Comparison of ENCODE assay signal across 11 cellular contexts in genomic region chr11:96149743-96150555, GRCh38.
DNase-seq lines count a peak whose midpoint lies in the region; ATAC-seq and TF ChIP-seq lines count a peak whose summit lies in the region.
"Had no signal": no experiment of that assay in that cellular context is flagged by ENCODE, and none has a peak within 500 bp of the region (broad histone marks: within the 10 kb centered on the region; RNA-seq: fewer than 3 reads in every experiment).

No MANE protein-coding gene starts in this region.

- no peak overlapping the region for H3K4me3 Mint-ChIP-seq in activated naive CD4-positive, alpha-beta T cell treated with anti-CD3 and anti-CD28 coated beads for 36 hours
- no peak overlapping the region for H3K4me3 Mint-ChIP-seq in stimulated activated naive CD8-positive, alpha-beta T cell treated with anti-CD3 and anti-CD28 coated beads, Interleukin-15, amount 100 ng/mL, for 72 hours

- peaks cover 0 to 35% of the 10 kb centered on the region in 2 donors for H3K36me3 Mint-ChIP-seq in activated naive CD4-positive, alpha-beta T cell treated with anti-CD3 and anti-CD28 coated beads, Interleukin-2, amount 50 U/mL, for 72 hours
- H3K36me3 Mint-ChIP-seq in activated naive CD4-positive, alpha-beta T cell treated with anti-CD3 and anti-CD28 coated beads for 36 hours (ENCODE audit: low read depth): peaks cover 6% of the 10 kb centered on the region

- peaks cover 0 to 5% of the 10 kb centered on the region in 2 donors for H3K9me3 Mint-ChIP-seq in activated naive CD4-positive, alpha-beta T cell treated with anti-CD3 and anti-CD28 coated beads, Interleukin-2, amount 50 U/mL, for 72 hours
- no peaks in the 10 kb centered on the region for H3K9me3 Mint-ChIP-seq in activated naive CD4-positive, alpha-beta T cell treated with anti-CD3 and anti-CD28 coated beads for 36 hours
- no peaks in the 10 kb centered on the region for H3K9me3 Mint-ChIP-seq in stimulated activated naive CD8-positive, alpha-beta T cell treated with anti-CD3 and anti-CD28 coated beads, Interleukin-15, amount 100 ng/mL, for 72 hours

- no peak overlapping the region for H3K27ac Mint-ChIP-seq in activated naive CD4-positive, alpha-beta T cell treated with anti-CD3 and anti-CD28 coated beads, Interleukin-2, amount 50 U/mL, for 72 hours
- H3K27ac Mint-ChIP-seq in activated naive CD4-positive, alpha-beta T cell treated with anti-CD3 and anti-CD28 coated beads for 36 hours: no peak overlapping the region
- no peak overlapping the region for H3K27ac Mint-ChIP-seq in stimulated activated naive CD8-positive, alpha-beta T cell treated with anti-CD3 and anti-CD28 coated beads, Interleukin-15, amount 100 ng/mL, for 72 hours

- H3K4me1 Mint-ChIP-seq in activated naive CD4-positive, alpha-beta T cell treated with anti-CD3 and anti-CD28 coated beads for 36 hours (ENCODE audit: low read depth): peaks cover 59% of the 10 kb centered on the region
- H3K4me1 Mint-ChIP-seq in stimulated activated naive CD8-positive, alpha-beta T cell treated with anti-CD3 and anti-CD28 coated beads, Interleukin-15, amount 100 ng/mL, for 72 hours: peaks cover 31% of the 10 kb centered on the region

- H3K4me3 ChIP-seq in fibroblast of pulmonary artery (replicated peaks; ENCODE audit: low read depth, low read length): no peak overlapping the region
- H3K4me3 ChIP-seq: BLaER1 had no signal

- no peak for DNase-seq in activated naive CD4-positive, alpha-beta T cell treated with anti-CD3 and anti-CD28 coated beads, Interleukin-2, amount 50 U/mL, for 72 hours (ENCODE audit: low spot score in 2 of 2)
- DNase-seq in activated naive CD4-positive, alpha-beta T cell treated with anti-CD3 and anti-CD28 coated beads for 36 hours: no peak
- DNase-seq in fibroblast of pulmonary artery (ENCODE audit: low read depth): peak; percentile 82
- DNase-seq in stimulated activated naive CD8-positive, alpha-beta T cell treated with anti-CD3 and anti-CD28 coated beads, Interleukin-15, amount 100 ng/mL, for 72 hours: no peak
- no peak for DNase-seq in iPS-NIHi7 (ENCODE audit: extremely low spot score)
- DNase-seq: NCI-H446 treated with DMSO at 0.1 percent for 48 hours, Right ventricle myocardium superior had no signal

- peak; percentile 85 to 86 for ATAC-seq in activated naive CD4-positive, alpha-beta T cell treated with anti-CD3 and anti-CD28 coated beads, Interleukin-2, amount 50 U/mL, for 72 hours
- ATAC-seq in SK-N-SH treated with all-trans-retinoic acid at 6 μM for 48 hours (peak; percentile 46), GM18868 (IDR thresholded peaks at IDR 0.05; ENCODE audit: unreplicated experiment) (no peak), GM21737 (IDR thresholded peaks at IDR 0.05; ENCODE audit: unreplicated experiment) (no peak)
- ATAC-seq in stimulated activated naive CD8-positive, alpha-beta T cell treated with anti-CD3 and anti-CD28 coated beads, Interleukin-15, amount 100 ng/mL, for 72 hours: peak; percentile 70

- CTCF ChIA-PET in activated naive CD4-positive, alpha-beta T cell treated with anti-CD3 and anti-CD28 coated beads for 36 hours (lab: Charles Lee): interaction anchor here (0.6 to 2.9 kb wide), 4 partner anchors 16 to 193 kb away, joined by 3 to 11 read pairs (median 4); partner anchors contain the start of gene MAML2

- no peaks in the 10 kb centered on the region for H3K27me3 Mint-ChIP-seq in activated naive CD4-positive, alpha-beta T cell treated with anti-CD3 and anti-CD28 coated beads for 36 hours (ENCODE audit: low read depth)
- H3K27me3 Mint-ChIP-seq in stimulated activated naive CD8-positive, alpha-beta T cell treated with anti-CD3 and anti-CD28 coated beads, Interleukin-15, amount 100 ng/mL, for 72 hours: no peaks in the 10 kb centered on the region

- intact Hi-C loops in activated naive CD4-positive, alpha-beta T cell treated with anti-CD3 and anti-CD28 coated beads for 36 hours (cut with micrococcal nuclease): loop anchor here (1.0 to 5.0 kb wide), 6 partner anchors 8 to 242 kb away; partner anchors contain the start of gene JRKL

- no peak for TF ChIP-seq CTCF in fibroblast of pulmonary artery (IDR thresholded peaks at IDR 0.05; ENCODE audit: low read length, missing control alignments)

TF ChIP-seq in SK-N-SH treated with all-trans-retinoic acid at 6 μM for 48 hours, 23 proteins besides CTCF, POLR2A, EP300 and RAD21:
- no peak for TF ChIP-seq SNAI2 (CRISPR knock-in tag; IDR thresholded peaks at IDR 0.05)
- no peak for TF ChIP-seq CSDC2 (CRISPR knock-in tag; IDR thresholded peaks at IDR 0.05)
- TF ChIP-seq CREB5 (CRISPR knock-in tag; IDR thresholded peaks at IDR 0.05; ENCODE audit: low read depth): no peak
- TF ChIP-seq ZFP30 (CRISPR knock-in tag; IDR thresholded peaks at IDR 0.05): no peak
- no peak for TF ChIP-seq TCF4 (CRISPR knock-in tag; IDR thresholded peaks at IDR 0.05; ENCODE audit: borderline replicate concordance)
- peak; percentile 58 for TF ChIP-seq ISL1 (CRISPR knock-in tag; IDR thresholded peaks at IDR 0.05)
- peak; percentile 96 for TF ChIP-seq ZFP3 (CRISPR knock-in tag; IDR thresholded peaks at IDR 0.05)
- TF ChIP-seq TOX (CRISPR knock-in tag; IDR thresholded peaks at IDR 0.05; ENCODE audit: borderline replicate concordance): no peak
- TF ChIP-seq ZNF8 (CRISPR knock-in tag; IDR thresholded peaks at IDR 0.05): no peak
- no peak for TF ChIP-seq OSR1 (CRISPR knock-in tag; IDR thresholded peaks at IDR 0.05)
- no peak for TF ChIP-seq BACH2 (CRISPR knock-in tag; IDR thresholded peaks at IDR 0.05; ENCODE audit: borderline replicate concordance)
- no peak for TF ChIP-seq PPARA (CRISPR knock-in tag; IDR thresholded peaks at IDR 0.05; ENCODE audit: borderline replicate concordance)
- no peak for TF ChIP-seq GLIS3 (CRISPR knock-in tag; IDR thresholded peaks at IDR 0.05)
- peak; percentile 43; the same call in 1 of the 2 replicates for TF ChIP-seq ZC3H10 (CRISPR knock-in tag; IDR thresholded peaks at IDR 0.05)
- TF ChIP-seq ESRRG (CRISPR knock-in tag; IDR thresholded peaks at IDR 0.05): no peak
TF ChIP-seq in SK-N-SH treated with all-trans-retinoic acid at 6 μM for 48 hours: peak in this region for 3.

Comparison
In these comparisons a context has a peak if more than half of its experiments do, and no peak if none do; other contexts are left out.
1. ATAC-seq: peak in activated naive CD4-positive, alpha-beta T cell treated with anti-CD3 and anti-CD28 coated beads, Interleukin-2, amount 50 U/mL, for 72 hours (2 of 2), SK-N-SH treated with all-trans-retinoic acid at 6 μM for 48 hours (single experiment) and stimulated activated naive CD8-positive, alpha-beta T cell treated with anti-CD3 and anti-CD28 coated beads, Interleukin-15, amount 100 ng/mL, for 72 hours (single experiment); none in GM18868 (single experiment) and GM21737 (single experiment).